ENCODE assay signal across 11 cellular contexts in genomic region chr9:107483666-107484065, GRCh38. TPM values are rescaled to one million over a fixed set of nuclear protein-coding genes. Genes with fewer than 3 reads are reported as not detected.
DNase-seq lines count a peak whose midpoint lies in the region; ATAC-seq and TF ChIP-seq lines count a peak whose summit lies in the region.
"Had no signal": no experiment of that assay in that cellular context is flagged by ENCODE, and none has a peak within 500 bp of the region (broad histone marks: within the 10 kb centered on the region; RNA-seq: fewer than 3 reads in every experiment).

No MANE protein-coding gene starts in this region.

- peak overlapping the region; percentile 89; the same call in 1 of the 2 replicates for H3K4me2 ChIP-seq in PC-9

- H3K9me3 Mint-ChIP-seq in osteocyte (ENCODE audit: unreplicated experiment): no peaks in the 10 kb centered on the region
- H3K9me3 Mint-ChIP-seq: CD4-positive, alpha-beta T cell; H9 had no signal

- DNase-seq in PC-9: no peak
- DNase-seq in esophagus squamous epithelium (lab: John Stamatoyannopoulos, UW): no peak
- no peak for DNase-seq in osteocyte (ENCODE audit: extremely low spot score, unreplicated experiment)
- DNase-seq in uterus: no peak
- no peak for DNase-seq in SJCRH30
- DNase-seq: CD4-positive, alpha-beta T cell; H9; NCI-H2081 treated with DMSO at 0.1 percent for 48 hours; NCI-H510A had no signal

- no TSS peak for BruUV-seq in PC-9 (replicated peaks; lab: Mats Ljungman, UMichigan)

- TF ChIP-seq CTCF in PC-9 (conservative IDR thresholded peaks at IDR 0.05) (no peak), esophagus squamous epithelium (IDR thresholded peaks at IDR 0.05) (no peak), osteocyte (IDR thresholded peaks at IDR 0.05) (no peak), uterus (IDR thresholded peaks at IDR 0.05) (no peak)

- H3F3A ChIP-seq in PC-9 (ENCODE audit: insufficient read depth, low read depth): peaks cover 18% of the 10 kb centered on the region

- H3K27me3 Mint-ChIP-seq in osteocyte (ENCODE audit: unreplicated experiment): no peaks in the 10 kb centered on the region

- H3K36me3 ChIP-seq in PC-9 (ENCODE audit: low read depth) (peaks cover 28% of the 10 kb centered on the region), esophagus squamous epithelium (peaks cover 0 to 49% (median 24%) of the 10 kb centered on the region in 3 donors), uterus (no peaks in the 10 kb centered on the region), SJCRH30 (no peaks in the 10 kb centered on the region)

- CTCF ChIA-PET in PC-9 (lab: Charles Lee): interaction anchor here (0.6 to 2.2 kb wide), 3 partner anchors 267 to 840 kb away, joined by 3 to 5 read pairs (median 4); no protein-coding TSS in a partner anchor

- H3K9me3 ChIP-seq in PC-9 (ENCODE audit: insufficient read depth, low read depth) (no peaks in the 10 kb centered on the region), esophagus squamous epithelium (no peaks in the 10 kb centered on the region), uterus (no peaks in the 10 kb centered on the region), SJCRH30 (replicated peaks) (no peaks in the 10 kb centered on the region)

- peak overlapping the region; percentile 11 for H3K27ac Mint-ChIP-seq in osteocyte (ENCODE audit: unreplicated experiment)
- H3K27ac Mint-ChIP-seq: CD4-positive, alpha-beta T cell; H9 had no signal

- H3K27me3 ChIP-seq in PC-9 (ENCODE audit: insufficient read depth, low read depth): no peaks in the 10 kb centered on the region
- peaks cover 0 to 14% (median 0%) of the 10 kb centered on the region in 4 donors for H3K27me3 ChIP-seq in esophagus squamous epithelium
- H3K27me3 ChIP-seq in uterus: no peaks in the 10 kb centered on the region
- no peaks in the 10 kb centered on the region for H3K27me3 ChIP-seq in SJCRH30

- peaks cover 40% of the 10 kb centered on the region for H3K79me2 ChIP-seq in PC-9 (ENCODE audit: low read depth)

- no peak overlapping the region for H2AFZ ChIP-seq in PC-9

- H3K4me1 ChIP-seq in PC-9 (replicated peaks; ENCODE audit: insufficient read depth) (peaks cover 45% of the 10 kb centered on the region), esophagus squamous epithelium (peaks cover 6 to 86% (median 11%) of the 10 kb centered on the region in 3 donors), uterus (no peaks in the 10 kb centered on the region), SJCRH30 (no peaks in the 10 kb centered on the region)

- no peak overlapping the region for H3K4me3 ChIP-seq in PC-9
- peak overlapping the region in 2 of 4 donors; percentile 78 to 89 for H3K4me3 ChIP-seq in esophagus squamous epithelium
- no peak overlapping the region for H3K4me3 ChIP-seq in uterus
- no peak overlapping the region for H3K4me3 ChIP-seq in SJCRH30

- H3K4me1 Mint-ChIP-seq in osteocyte (ENCODE audit: unreplicated experiment): peaks cover 45% of the 10 kb centered on the region

- H3K4me3 Mint-ChIP-seq in osteocyte (ENCODE audit: unreplicated experiment): no peak overlapping the region
- H3K4me3 Mint-ChIP-seq: CD4-positive, alpha-beta T cell; H9 had no signal

- intact Hi-C loops in PC-9 (cut with micrococcal nuclease; ENCODE audit: unreplicated experiment) (loop anchor here (1.0 to 10.0 kb wide), 9 partner anchors 61 to 1331 kb away; no protein-coding TSS in a partner anchor), esophagus squamous epithelium (cut with DNase I) (loop anchor here (10.0 kb wide), 1 partner anchor 791 kb away; no protein-coding TSS in a partner anchor), uterus (cut with DNase I; ENCODE audit: low total_unique reads) (loop anchor here (10.0 kb wide), 1 partner anchor 251 kb away; no protein-coding TSS in a partner anchor)

- POLR2A ChIA-PET in PC-9 (lab: Charles Lee; ENCODE audit: unreplicated experiment): interaction anchor here (0.5 kb wide), 1 partner anchor 47 kb away, joined by 5 read pairs; no protein-coding TSS in a partner anchor

- peaks cover 23% of the 10 kb centered on the region for H3K36me3 Mint-ChIP-seq in osteocyte (ENCODE audit: unreplicated experiment)

- peaks cover 8% of the 10 kb centered on the region for H4K20me1 ChIP-seq in PC-9 (ENCODE audit: insufficient read depth)

- no peaks in the 10 kb centered on the region for H3K9me2 ChIP-seq in PC-9 (ENCODE audit: insufficient read depth)

- WGBS in esophagus squamous epithelium, 2 donors: 48 to 50% methylated on average over 2 of the region's 2 CpGs

- TF ChIP-seq POLR2A in esophagus squamous epithelium (IDR thresholded peaks at IDR 0.05): no peak
- TF ChIP-seq POLR2A in uterus (IDR thresholded peaks at IDR 0.05): no peak

- no peak for ATAC-seq in GM21360 (IDR thresholded peaks at IDR 0.05; ENCODE audit: unreplicated experiment)
- no peak for ATAC-seq in HG03571 (IDR thresholded peaks at IDR 0.05; ENCODE audit: unreplicated experiment)

- H3K27ac ChIP-seq in PC-9: no peak overlapping the region
- H3K27ac ChIP-seq in esophagus squamous epithelium: peak overlapping the region in 3 of 4 donors; percentile 9 to 99 (median 98)
- H3K27ac ChIP-seq in uterus: peak overlapping the region; percentile 89 to 94
- H3K27ac ChIP-seq in SJCRH30: no peak overlapping the region

RNA-seq across cellular contexts. Expression of gene KLF4, which starts 5.9 kb away (rescaled TPM):
- total RNA-seq in PC-9 (2021): 48.5 and 49.0 TPM in 2 replicates
- 100 to 1,000 TPM in 2 of 4 donors, 10 to 100 TPM in 2; 72.0 to 157 (median 106) TPM for total RNA-seq in esophagus squamous epithelium
- 113 and 131 TPM in 2 replicates for total RNA-seq in osteocyte
- total RNA-seq in uterus: 100 to 1,000 TPM in 2 of 4 donors, 10 to 100 TPM in 2; 20.2 to 152 (median 94.7) TPM
- total RNA-seq in SJCRH30 (2014; rRNA removed; shearing (Covaris generic)): 3.8 and 3.9 TPM in 2 replicates

Comparison
In these comparisons a context has a peak if more than half of its experiments do, and no peak if none do; other contexts are left out.
1. H3K27ac ChIP-seq: peak in esophagus squamous epithelium (3 of 4) and uterus (2 of 2); none in PC-9 (single experiment) and SJCRH30 (single experiment).